ENCODE assay signal across 12 cellular contexts in genomic region chr1:201266774-201267173, GRCh38. TPM values are rescaled to one million over a fixed set of nuclear protein-coding genes. Genes with fewer than 3 reads are reported as not detected.
DNase-seq lines count a peak whose midpoint lies in the region; ATAC-seq, FAIRE-seq and TF ChIP-seq lines count a peak whose summit lies in the region.
"Had no signal": no experiment of that assay in that cellular context is flagged by ENCODE, and none has a peak within 500 bp of the region (broad histone marks: within the 10 kb centered on the region; RNA-seq: fewer than 3 reads in every experiment).

No MANE protein-coding gene starts in this region.

- CTCF ChIA-PET in A549 (lab: Yijun Ruan, JAX): interaction anchor here (0.7 to 8.4 kb wide), 10 partner anchors 12 to 96 kb away, joined by 3 to 79 read pairs (median 4); no protein-coding TSS in a partner anchor

- ATAC-seq in A549 (peak; percentile 77), GM21526 (IDR thresholded peaks at IDR 0.05; ENCODE audit: low FRiP score, unreplicated experiment) (no peak), GM18868 (IDR thresholded peaks at IDR 0.05; ENCODE audit: unreplicated experiment) (no peak)

- no peak; a peak in 2 of 5 replicates for TF ChIP-seq EP300 in A549 (IDR thresholded peaks at IDR 0.05)

- H3K9me3 Mint-ChIP-seq in progenitor cell of endocrine pancreas (ENCODE audit: low read depth): no peaks in the 10 kb centered on the region
- H3K9me3 Mint-ChIP-seq: activated T-cell treated with anti-CD3 and anti-CD28 coated beads, Interleukin-2, amount 50 U/mL, for 72 hours had no signal

- peaks cover 54% of the 10 kb centered on the region for H3K27me3 Mint-ChIP-seq in progenitor cell of endocrine pancreas

- H3K36me3 Mint-ChIP-seq in progenitor cell of endocrine pancreas (ENCODE audit: insufficient read depth): no peaks in the 10 kb centered on the region

- no peak for FAIRE-seq in A549 (lab: Jason Lieb, UNC)

- peaks cover 48% of the 10 kb centered on the region for H3K4me1 ChIP-seq in A549
- H3K4me1 ChIP-seq: esophagus muscularis mucosa had no signal

- DNase-seq in A549 (ENCODE audit: low read depth in 1 of 2, low spot score in 1 of 2): peak; percentile 76 to 92
- DNase-seq in HCEC 1CT: peak; percentile 92
- peak; percentile 88 for DNase-seq in SKM-1 treated with dmso at 0.1 percent for 144 hours (lab: John Stamatoyannopoulos, UW; ENCODE audit: unreplicated experiment)
- peak; percentile 87 to 93 for DNase-seq in foreskin fibroblast
- no peak for DNase-seq in progenitor cell of endocrine pancreas (ENCODE audit: low spot score, unreplicated experiment)
- no peak for DNase-seq in NCI-H2107 (lab: John Stamatoyannopoulos, UW)
- DNase-seq: activated T-cell treated with anti-CD3 and anti-CD28 coated beads, Interleukin-2, amount 50 U/mL, for 72 hours had no signal

- peak overlapping the region; percentile 73 to 90 for H3K27ac ChIP-seq in A549
- H3K27ac ChIP-seq: esophagus muscularis mucosa had no signal

- H3K27ac Mint-ChIP-seq in progenitor cell of endocrine pancreas: no peak overlapping the region
- H3K27ac Mint-ChIP-seq: activated T-cell treated with anti-CD3 and anti-CD28 coated beads, Interleukin-2, amount 50 U/mL, for 72 hours had no signal

- H3K9me3 ChIP-seq in A549: no peaks in the 10 kb centered on the region
- H3K9me3 ChIP-seq: esophagus muscularis mucosa had no signal

- POLR2A ChIA-PET in A549 (lab: Yijun Ruan, JAX): interaction anchor here (0.7 kb wide), 1 partner anchor 731 kb away, joined by 3 read pairs; no protein-coding TSS in a partner anchor

- 8% methylated on average over 3 of the region's 3 CpGs for WGBS in A549 (ENCODE audit: missing lambda C conversion rate)

- peak overlapping the region; percentile 65 for H3K4me2 ChIP-seq in A549

- H3K4me3 ChIP-seq in A549 (no peak overlapping the region), foreskin fibroblast (ENCODE audit: low read depth in 1 of 2, low read length in 2 of 2) (no peak overlapping the region)
- H3K4me3 ChIP-seq: esophagus muscularis mucosa had no signal

- no peak overlapping the region for H3K4me3 Mint-ChIP-seq in progenitor cell of endocrine pancreas (ENCODE audit: low read depth)
- H3K4me3 Mint-ChIP-seq: activated T-cell treated with anti-CD3 and anti-CD28 coated beads, Interleukin-2, amount 50 U/mL, for 72 hours had no signal

- no peak for TF ChIP-seq POLR2A in A549 (IDR thresholded peaks at IDR 0.05; ENCODE audit: low read length)

- TF ChIP-seq CTCF in A549 (IDR thresholded peaks at IDR 0.05): no peak
- TF ChIP-seq CTCF in foreskin fibroblast (IDR thresholded peaks at IDR 0.05; ENCODE audit: low read depth, low read length): no peak
- no peak for TF ChIP-seq CTCF in progenitor cell of endocrine pancreas (IDR thresholded peaks at IDR 0.05; ENCODE audit: unreplicated experiment)

- no peaks in the 10 kb centered on the region for H3K4me1 Mint-ChIP-seq in progenitor cell of endocrine pancreas (ENCODE audit: low read depth)

- TF ChIP-seq RAD21 in A549 (conservative IDR thresholded peaks at IDR 0.05 in 1 of 2, IDR thresholded peaks at IDR 0.05 in 1 of 2): no peak

TF ChIP-seq in A549, 52 proteins besides CTCF, POLR2A, EP300 and RAD21:
- TF ChIP-seq BCL3 (IDR thresholded peaks at IDR 0.05): peak; percentile 50; the same call in 1 of the 3 replicates
- TF ChIP-seq, protein P1, sequence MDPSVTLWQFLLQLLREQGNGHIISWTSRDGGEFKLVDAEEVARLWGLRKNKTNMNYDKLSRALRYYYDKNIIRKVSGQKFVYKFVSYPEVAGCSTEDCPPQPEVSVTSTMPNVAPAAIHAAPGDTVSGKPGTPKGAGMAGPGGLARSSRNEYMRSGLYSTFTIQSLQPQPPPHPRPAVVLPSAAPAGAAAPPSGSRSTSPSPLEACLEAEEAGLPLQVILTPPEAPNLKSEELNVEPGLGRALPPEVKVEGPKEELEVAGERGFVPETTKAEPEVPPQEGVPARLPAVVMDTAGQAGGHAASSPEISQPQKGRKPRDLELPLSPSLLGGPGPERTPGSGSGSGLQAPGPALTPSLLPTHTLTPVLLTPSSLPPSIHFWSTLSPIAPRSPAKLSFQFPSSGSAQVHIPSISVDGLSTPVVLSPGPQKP (IDR thresholded peaks at IDR 0.05; ENCODE audit: low read depth, low read length): no peak
- TF ChIP-seq CEBPB (IDR thresholded peaks at IDR 0.05): peak; percentile 67 to 77; a peak in 3 of 4 replicates
- TF ChIP-seq, protein P2, sequence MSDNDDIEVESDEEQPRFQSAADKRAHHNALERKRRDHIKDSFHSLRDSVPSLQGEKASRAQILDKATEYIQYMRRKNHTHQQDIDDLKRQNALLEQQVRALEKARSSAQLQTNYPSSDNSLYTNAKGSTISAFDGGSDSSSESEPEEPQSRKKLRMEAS (IDR thresholded peaks at IDR 0.05): peak; percentile 65
- TF ChIP-seq JUN (IDR thresholded peaks at IDR 0.05): peak in 1 of 2 experiments; percentile 44; a peak in 2 of 5 replicates
- TF ChIP-seq BHLHE40 (IDR thresholded peaks at IDR 0.05; ENCODE audit: low read depth, low read length): no peak
- TF ChIP-seq FOSL2 (IDR thresholded peaks at IDR 0.05): peak; percentile 83
- TF ChIP-seq FOSL2 (CRISPR knock-in tag; IDR thresholded peaks at IDR 0.05): peak; percentile 88
- TF ChIP-seq JUNB (IDR thresholded peaks at IDR 0.05): peak; percentile 45; the same call in 1 of the 2 replicates
- TF ChIP-seq MYC (IDR thresholded peaks at IDR 0.05; ENCODE audit: borderline replicate concordance, low read length): no peak

RNA-seq across cellular contexts. Expression of gene PKP1, which starts 16.5 kb away (rescaled TPM):
- polyA plus RNA-seq in A549 (2011; rRNA removed): not detected in 2 replicates
- polyA plus RNA-seq in A549 (2012; cell fraction: cytosol; rRNA removed): 0.01 TPM in 1 of 2 replicates, not detected in the other
- not detected in 2 replicates for polyA plus RNA-seq in A549 (2012; cell fraction: nucleus; rRNA removed)
- polyA plus RNA-seq in A549 (2017; fragmentation: RNase III; extraction: RNeasy Plus Mini Kit Qiagen cat#74134 plus additional on column Dnase treatment): not detected in 3 replicates
- not detected in 2 replicates for polyA minus RNA-seq in A549 (2011; rRNA and poly(A)+ RNA removed)
- not detected in 2 replicates for total RNA-seq in progenitor cell of endocrine pancreas
- total RNA-seq: activated T-cell treated with anti-CD3 and anti-CD28 coated beads, Interleukin-2, amount 50 U/mL, for 72 hours; OCI-LY7 had no signal
- polyA plus RNA-seq: neural cell had no signal

Comparison
In these comparisons a context has a peak if more than half of its experiments do, and no peak if none do; other contexts are left out.
1. ATAC-seq: peak in A549 (2 of 2); none in GM21526 (single experiment) and GM18868 (single experiment).
2. DNase-seq: peak in A549 (2 of 2), HCEC 1CT (single experiment), SKM-1 treated with dmso at 0.1 percent for 144 hours (single experiment) and foreskin fibroblast (2 of 2); none in progenitor cell of endocrine pancreas (single experiment) and NCI-H2107 (single experiment).